Comparison of ENCODE assay signal across 26 cellular contexts in the genomic region with DNA sequence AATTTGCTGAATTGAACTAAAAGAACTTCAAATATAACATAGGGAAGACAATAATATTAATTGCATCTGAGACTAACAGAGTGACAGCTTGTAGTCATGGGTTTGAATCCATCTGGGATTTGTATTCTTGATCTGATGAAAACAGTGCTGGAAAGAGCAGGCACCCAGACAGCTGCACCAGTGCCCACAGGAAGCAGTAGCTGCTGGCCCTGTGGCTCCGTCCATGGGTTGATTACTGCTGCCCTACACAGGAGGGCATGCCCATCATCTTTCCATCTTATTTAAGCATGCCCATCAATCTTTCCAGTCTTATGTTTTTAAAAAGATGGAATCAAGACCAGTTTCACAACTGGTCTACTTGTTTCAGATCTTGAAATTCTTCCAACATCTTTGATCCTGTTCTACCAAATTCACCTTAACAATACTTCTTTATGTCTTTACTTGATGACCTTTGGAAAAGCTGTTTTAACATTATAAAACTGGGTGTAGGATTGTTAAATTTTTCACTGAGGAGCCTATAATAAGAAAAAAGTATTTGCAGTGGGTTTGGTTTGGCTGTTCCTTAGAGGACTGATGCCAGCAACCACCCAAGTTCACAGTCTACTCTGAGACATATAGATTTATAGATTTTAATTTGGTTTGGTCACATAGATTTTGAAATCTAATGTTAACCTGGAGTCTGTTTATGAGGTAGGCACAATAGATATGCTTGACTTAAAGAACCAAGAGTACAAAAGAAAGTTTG. TPM values are rescaled to one million over a fixed set of nuclear protein-coding genes. Genes with fewer than 3 reads are reported as not detected.
DNase-seq lines count a peak whose midpoint lies in the region; ATAC-seq, FAIRE-seq and TF ChIP-seq lines count a peak whose summit lies in the region.
"Had no signal": no experiment of that assay in that cellular context is flagged by ENCODE, and none has a peak within 500 bp of the region (broad histone marks: within the 10 kb centered on the region; RNA-seq: fewer than 3 reads in every experiment).

No MANE protein-coding gene starts in this region.

- no peak for TF ChIP-seq CTCF in colonic mucosa (IDR thresholded peaks at IDR 0.05)
- TF ChIP-seq CTCF in pancreas (IDR thresholded peaks at IDR 0.05) = no peak

- H3K4me1 ChIP-seq in colonic mucosa (no peaks in the 10 kb centered on the region), pancreas (no peaks in the 10 kb centered on the region)
- H3K4me1 ChIP-seq: A549; BE2C; BLaER1 treated with 17β-estradiol and CSF1 and Interleukin-3, amounts not matched to agents 10 nM and 100 nM had no signal

- DNase-seq in colonic mucosa = peak; percentile 49
- peak; percentile 39 to 47 for DNase-seq in left colon
- DNase-seq in myocyte (ENCODE audit: low read depth) = peak; percentile 26
- no peak for DNase-seq in pancreas
- DNase-seq in cortex of kidney (lab: John Stamatoyannopoulos, UW) = no peak
- DNase-seq in H4 (ENCODE audit: low spot score) = no peak
- DNase-seq: 8988T; ACHN; AML-193; BE2C; CD4-positive, alpha-beta T cell; CD8-positive, alpha-beta memory T cell; DMS 273 treated with DMSO at 0.1 percent for 48 hours; DMS79; EL; GF-D8; H7; HCEC 1CT had no signal

- intact Hi-C loops in colonic mucosa (cut with DNase I) = loop anchor here (5.0 kb wide), 1 partner anchor 51 kb away; no protein-coding TSS in a partner anchor
- intact Hi-C loops in left colon (cut with DNase I, micrococcal nuclease) = no loop called here
- intact Hi-C loops in pancreas (cut with DNase I) = no loop called here

- H3K9me3 ChIP-seq in colonic mucosa (no peaks in the 10 kb centered on the region), pancreas (no peaks in the 10 kb centered on the region)
- H3K9me3 ChIP-seq: A549; BE2C; BLaER1 treated with 17β-estradiol and CSF1 and Interleukin-3, amounts not matched to agents 10 nM and 100 nM had no signal

- H3K9ac ChIP-seq in colonic mucosa (ENCODE audit: low read depth in 2 of 2, low read length in 2 of 2) = peak overlapping the region in 1 of 2 donors; percentile 68
- H3K9ac ChIP-seq: BLaER1 treated with 17β-estradiol and CSF1 and Interleukin-3, amounts not matched to agents 10 nM and 100 nM had no signal

- H3K36me3 ChIP-seq in colonic mucosa (no peaks in the 10 kb centered on the region), pancreas (no peaks in the 10 kb centered on the region)
- H3K36me3 ChIP-seq: BE2C; BLaER1 treated with 17β-estradiol and CSF1 and Interleukin-3, amounts not matched to agents 10 nM and 100 nM had no signal

- 39 to 48% methylated on average over 1 of the region's 1 CpG for WGBS in pancreas, 2 donors

- H3K4me3 ChIP-seq in colonic mucosa (no peak overlapping the region), pancreas (no peak overlapping the region)
- H3K4me3 ChIP-seq: A549; BLaER1 treated with 17β-estradiol and CSF1 and Interleukin-3, amounts not matched to agents 10 nM and 100 nM; GM23338 had no signal

- FAIRE-seq in pancreas (lab: Jason Lieb, UNC) = peak; percentile 13
- FAIRE-seq: A549, D721Med, GM12891 had no signal

- H3K27me3 ChIP-seq in colonic mucosa = no peaks in the 10 kb centered on the region
- H3K27me3 ChIP-seq in pancreas = no peaks in the 10 kb centered on the region
- H3K27me3 ChIP-seq: BE2C; BLaER1 treated with 17β-estradiol and CSF1 and Interleukin-3, amounts not matched to agents 10 nM and 100 nM had no signal

- peak; percentile 67 for ATAC-seq in left colon
- ATAC-seq in pancreas = no peak
- ATAC-seq in HG02981 (IDR thresholded peaks at IDR 0.05; ENCODE audit: unreplicated experiment) = no peak
- no peak for ATAC-seq in HG03159 (IDR thresholded peaks at IDR 0.05; ENCODE audit: unreplicated experiment)
- ATAC-seq: A549, GM23338 had no signal

- H3K27ac ChIP-seq in colonic mucosa = peak overlapping the region; percentile 51
- H3K27ac ChIP-seq in pancreas = no peak overlapping the region
- H3K27ac ChIP-seq: A549; BLaER1 treated with 17β-estradiol and CSF1 and Interleukin-3, amounts not matched to agents 10 nM and 100 nM had no signal

RNA-seq across cellular contexts. Expression of a gene that starts 0.8 kb away (rescaled TPM):
- total RNA-seq in colonic mucosa (100 to 1,000 TPM in 1 of 2 donors, 10 to 100 TPM in 1; 95.2 to 178 TPM), left colon (100 to 1,000 TPM; 142 to 191 TPM), myocyte (not detected in 2 replicates), pancreas (not detected)
- 0.04 TPM for polyA plus RNA-seq in myocyte (2012)
- not detected for polyA plus RNA-seq in pancreas
- total RNA-seq in H4 (2014; rRNA removed; shearing (Covaris generic)) = not detected in 2 replicates
- total RNA-seq: CD4-positive, alpha-beta T cell; CD8-positive, alpha-beta memory T cell; GM23338; H7 had no signal
- polyA plus RNA-seq: A549; CD14-positive monocyte; CD8-positive, alpha-beta memory T cell; GM23338 had no signal

RNA-seq across cellular contexts. Expression of a gene that starts 36.7 kb away (rescaled TPM):
- 100 to 1,000 TPM; 210 to 217 TPM for total RNA-seq in colonic mucosa
- 100 to 1,000 TPM; 202 to 225 TPM for total RNA-seq in left colon
- not detected in 2 replicates for total RNA-seq in myocyte
- 0.03 TPM for polyA plus RNA-seq in myocyte (2012)
- under 1 TPM in 1 of 6 donors, not detected in 5; 0.09 TPM for total RNA-seq in pancreas
- not detected for polyA plus RNA-seq in pancreas
- not detected in 2 replicates for total RNA-seq in H4 (2014; rRNA removed; shearing (Covaris generic))
- total RNA-seq: CD4-positive, alpha-beta T cell; CD8-positive, alpha-beta memory T cell; GM23338; H7 had no signal
- polyA plus RNA-seq: A549; CD14-positive monocyte; CD8-positive, alpha-beta memory T cell; GM23338 had no signal

Comparison
In these comparisons a context has a peak if more than half of its experiments do, and no peak if none do; other contexts are left out.
1. DNase-seq: peak in colonic mucosa (single experiment), left colon (2 of 2) and myocyte (single experiment); none in pancreas (0 of 6), cortex of kidney (single experiment) and H4 (single experiment).
2. RNA of a gene that starts 0.8 kb away (total RNA-seq): 142 to 191 TPM in left colon and 95.2 to 178 TPM in colonic mucosa; not detected in myocyte, not detected in pancreas and not detected in H4; every median in the first group is over 10 times any median in the second.
3. RNA of a gene that starts 36.7 kb away (total RNA-seq): 202 to 225 TPM in left colon and 210 to 217 TPM in colonic mucosa; not detected in myocyte, 0.09 TPM in pancreas and not detected in H4; every median in the first group is over 100 times any median in the second.